ENCODE assay signal across 8 cellular contexts in the genomic region with DNA sequence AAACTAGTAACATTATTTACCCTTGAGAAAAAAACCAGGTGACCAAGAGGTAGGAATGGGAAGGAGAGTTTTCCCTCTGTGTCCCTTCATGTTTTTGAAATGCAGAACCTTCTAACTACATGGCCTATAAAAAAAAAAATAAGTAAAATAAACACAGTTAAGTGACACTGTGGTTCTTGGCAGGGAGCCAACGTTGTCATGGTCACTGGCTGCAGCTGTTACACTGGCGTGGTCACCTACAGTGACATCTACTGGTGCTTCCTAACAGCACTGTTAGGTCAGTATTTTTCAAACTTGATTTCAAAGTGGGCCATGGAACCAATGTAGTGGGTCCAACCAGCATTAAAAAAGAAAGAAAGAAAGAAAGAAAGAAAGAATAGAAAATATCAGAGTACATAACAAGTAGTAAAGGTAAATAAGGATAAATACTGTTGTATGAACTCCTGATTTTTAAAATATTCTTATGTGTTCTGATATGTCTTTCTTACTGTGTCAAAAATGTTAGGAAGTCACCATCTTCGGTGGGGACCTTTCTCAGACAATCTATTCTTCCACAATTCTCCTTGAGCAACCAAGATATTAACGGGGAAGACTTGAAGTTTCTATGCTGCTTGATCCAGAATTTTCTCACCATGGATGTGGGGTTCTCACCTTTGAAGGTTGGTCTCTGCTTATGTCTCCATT. TPM values are rescaled to one million over a fixed set of nuclear protein-coding genes. Genes with fewer than 3 reads are reported as not detected.
DNase-seq lines count a peak whose midpoint lies in the region; ATAC-seq and TF ChIP-seq lines count a peak whose summit lies in the region.

No MANE protein-coding gene starts in this region.

- no peak overlapping the region for H3K4me3 ChIP-seq in esophagus muscularis mucosa

- intact Hi-C loops in esophagus muscularis mucosa (cut with DNase I) = no loop called here
- intact Hi-C loops in natural killer cell (cut with micrococcal nuclease) = no loop called here

- H3K4me3 Mint-ChIP-seq in natural killer cell = no peak overlapping the region
- H3K4me3 Mint-ChIP-seq in stimulated activated memory B cell treated with anti-CD40 and anti-IgM and Interleukin-4, amounts not matched to agents 10 μg/mL and 1 μg/mL and 100 μg/mL, for 72 hours = no peak overlapping the region

- WGBS in esophagus muscularis mucosa = 40% methylated on average over 4 of the region's 4 CpGs

- H3K36me3 Mint-ChIP-seq in natural killer cell = no peaks in the 10 kb centered on the region
- no peaks in the 10 kb centered on the region for H3K36me3 Mint-ChIP-seq in stimulated activated memory B cell treated with anti-CD40 and anti-IgM and Interleukin-4, amounts not matched to agents 10 μg/mL and 1 μg/mL and 100 μg/mL, for 72 hours

- H3K4me1 ChIP-seq in esophagus muscularis mucosa = peaks cover 4 to 14% (median 14%) of the 10 kb centered on the region in 4 donors

- ATAC-seq in GM21786 (IDR thresholded peaks at IDR 0.05; ENCODE audit: unreplicated experiment) (peak; percentile 98), natural killer cell (peak; percentile 93 to 100 (median 100))
- ATAC-seq in stimulated activated memory B cell treated with anti-CD40 and anti-IgM and Interleukin-4, amounts not matched to agents 10 μg/mL and 1 μg/mL and 100 μg/mL, for 72 hours = peak; percentile 89

- H3K27ac ChIP-seq in esophagus muscularis mucosa (replicated peaks in 1 of 4) = peak overlapping the region in 1 of 4 donors; percentile 10

- peaks cover 8 to 15% of the 10 kb centered on the region in 2 donors for H3K27me3 Mint-ChIP-seq in natural killer cell (ENCODE audit: low read depth in 2 of 2)
- H3K27me3 Mint-ChIP-seq in stimulated activated memory B cell treated with anti-CD40 and anti-IgM and Interleukin-4, amounts not matched to agents 10 μg/mL and 1 μg/mL and 100 μg/mL, for 72 hours = peaks cover 9% of the 10 kb centered on the region

- no peaks in the 10 kb centered on the region for H3K9me3 ChIP-seq in esophagus muscularis mucosa

- DNase-seq in Daoy (ENCODE audit: low read depth) (peak; percentile 96), KBM-7 (peak; percentile 86), OCI-M1 (lab: John Stamatoyannopoulos, UW) (peak; percentile 94), activated T-cell treated with anti-CD3 and anti-CD28 coated beads for 4 hours (peak; percentile 39), esophagus muscularis mucosa (ENCODE audit: extremely low spot score) (peak; percentile 98), natural killer cell (peak; percentile 82)

- TF ChIP-seq POLR2A in esophagus muscularis mucosa (IDR thresholded peaks at IDR 0.05; ENCODE audit: low read depth) = no peak

- no peaks in the 10 kb centered on the region for H3K9me3 Mint-ChIP-seq in natural killer cell
- peaks cover 2% of the 10 kb centered on the region for H3K9me3 Mint-ChIP-seq in stimulated activated memory B cell treated with anti-CD40 and anti-IgM and Interleukin-4, amounts not matched to agents 10 μg/mL and 1 μg/mL and 100 μg/mL, for 72 hours

- TF ChIP-seq CTCF in esophagus muscularis mucosa (IDR thresholded peaks at IDR 0.05) = peak; percentile 75 to 83 (median 76)
- TF ChIP-seq CTCF in natural killer cell (IDR thresholded peaks at IDR 0.05) = peak; percentile 55

- H3K27ac Mint-ChIP-seq in natural killer cell = peak overlapping the region; percentile 22 to 65
- H3K27ac Mint-ChIP-seq in stimulated activated memory B cell treated with anti-CD40 and anti-IgM and Interleukin-4, amounts not matched to agents 10 μg/mL and 1 μg/mL and 100 μg/mL, for 72 hours = no peak overlapping the region

- TF ChIP-seq EP300 in esophagus muscularis mucosa (IDR thresholded peaks at IDR 0.05) = no peak

- H3K4me1 Mint-ChIP-seq in natural killer cell = peaks cover 7 to 12% of the 10 kb centered on the region in 2 donors
- H3K4me1 Mint-ChIP-seq in stimulated activated memory B cell treated with anti-CD40 and anti-IgM and Interleukin-4, amounts not matched to agents 10 μg/mL and 1 μg/mL and 100 μg/mL, for 72 hours = peaks cover 13% of the 10 kb centered on the region

- no peaks in the 10 kb centered on the region for H3K27me3 ChIP-seq in esophagus muscularis mucosa

- no peaks in the 10 kb centered on the region for H3K36me3 ChIP-seq in esophagus muscularis mucosa

- in situ Hi-C loops in KBM-7 (cut with MboI; ENCODE audit: low pct_unique_long_range_greater_than_20kb, low sequenced_read_pairs) = no loop called here

RNA-seq across cellular contexts. Expression of gene PJA2, which starts 59.1 kb away (rescaled TPM):
- 51.0 and 59.2 TPM in 2 replicates for total RNA-seq in Daoy (2014; rRNA removed; shearing (Covaris generic))
- total RNA-seq in esophagus muscularis mucosa (100 to 1,000 TPM; 133 to 211 (median 170) TPM), natural killer cell (10 to 100 TPM; 85.6 to 99.8 (median 90.8) TPM)

Comparison
In these comparisons a context has a peak if more than half of its experiments do, and no peak if none do; other contexts are left out.
1. DNase-seq: peak in every context shown above with its lines; median percentile 98 in esophagus muscularis mucosa; 96 in Daoy; 94 in OCI-M1; 86 in KBM-7; 82 in natural killer cell; 39 in activated T-cell treated with anti-CD3 and anti-CD28 coated beads for 4 hours.